8 cellular contexts compared by ENCODE assay signal in genomic region chr11:33015621-33016551, GRCh38. TPM values are rescaled to one million over a fixed set of nuclear protein-coding genes. Genes with fewer than 3 reads are reported as not detected.
DNase-seq lines count a peak whose midpoint lies in the region; ATAC-seq and TF ChIP-seq lines count a peak whose summit lies in the region.

Gene DEPDC7, plus strand, starts transcription at chr11:33015878. Its CDS starts 78 bp downstream, at chr11:33015956.

- H3K4me3 Mint-ChIP-seq in activated CD8-positive, alpha-beta T cell treated with anti-CD3 and anti-CD28 coated beads, Interleukin-2, amount 10 ng/mL, durations not matched to agents 7 days and 5 days: peak within 1 kb of the TSS; percentile 77
- peak within 1 kb of the TSS; percentile 79 to 82 for H3K4me3 Mint-ChIP-seq in effector memory CD8-positive, alpha-beta T cell
- H3K4me3 Mint-ChIP-seq in memory B cell: peak within 1 kb of the TSS; percentile 78

- ATAC-seq in HG03342 (IDR thresholded peaks at IDR 0.05; ENCODE audit: unreplicated experiment): peak; percentile 80
- ATAC-seq in activated CD8-positive, alpha-beta T cell treated with anti-CD3 and anti-CD28 coated beads, Interleukin-2, amount 10 ng/mL, durations not matched to agents 7 days and 5 days: peak; percentile 89
- peak; percentile 77 for ATAC-seq in effector memory CD8-positive, alpha-beta T cell (replicated peaks)
- ATAC-seq in memory B cell (ENCODE audit: low read depth): peak; percentile 78

- peak; percentile 56 for TF ChIP-seq POLR2A in GM19193 (IDR thresholded peaks at IDR 0.05; ENCODE audit: extremely low read depth, insufficient read depth, insufficient read length)

- CTCF ChIA-PET in activated CD8-positive, alpha-beta T cell treated with anti-CD3 and anti-CD28 coated beads, Interleukin-2, amount 10 ng/mL, durations not matched to agents 7 days and 5 days (lab: Charles Lee): interaction anchor here (1.1 to 1.8 kb wide), 4 partner anchors 9 to 55 kb away, joined by 3 to 4 read pairs (median 4); partner anchors contain the start of gene TCP11L1

- peaks cover 24% of the 10 kb centered on the region for H3K4me1 Mint-ChIP-seq in activated CD8-positive, alpha-beta T cell treated with anti-CD3 and anti-CD28 coated beads, Interleukin-2, amount 10 ng/mL, durations not matched to agents 7 days and 5 days (ENCODE audit: low read depth)
- H3K4me1 Mint-ChIP-seq in effector memory CD8-positive, alpha-beta T cell (ENCODE audit: low read depth in 2 of 2): peaks cover 4 to 12% of the 10 kb centered on the region in 2 donors
- no peaks in the 10 kb centered on the region for H3K4me1 Mint-ChIP-seq in memory B cell

- no peaks in the 10 kb centered on the region for H3K36me3 Mint-ChIP-seq in activated CD8-positive, alpha-beta T cell treated with anti-CD3 and anti-CD28 coated beads, Interleukin-2, amount 10 ng/mL, durations not matched to agents 7 days and 5 days (ENCODE audit: low read depth)
- H3K36me3 Mint-ChIP-seq in effector memory CD8-positive, alpha-beta T cell (ENCODE audit: insufficient read depth): peaks cover 8% of the 10 kb centered on the region
- H3K36me3 Mint-ChIP-seq in memory B cell: no peaks in the 10 kb centered on the region

- DNase-seq in AG09319 (ENCODE audit: extremely low read depth, low read depth): peak; percentile 72
- DNase-seq in NCI-H526 (lab: John Stamatoyannopoulos, UW): peak; percentile 89 to 98
- DNase-seq in activated CD8-positive, alpha-beta T cell treated with anti-CD3 and anti-CD28 coated beads, Interleukin-2, amount 10 ng/mL, durations not matched to agents 7 days and 5 days: peak; percentile 83
- peak; percentile 65 to 67 (median 66) for DNase-seq in effector memory CD8-positive, alpha-beta T cell
- DNase-seq in memory B cell (ENCODE audit: low spot score in 2 of 2): peak; percentile 31 to 65
- peak; percentile 44 to 80 (median 50) for DNase-seq in stimulated activated CD4-positive, alpha-beta T cell treated with anti-CD3 and anti-CD28 coated beads, TNF-alpha, amount 100 ng/mL, for 24 hours (ENCODE audit: low read depth in 3 of 3)

- peaks cover 37% of the 10 kb centered on the region for H3K27me3 Mint-ChIP-seq in activated CD8-positive, alpha-beta T cell treated with anti-CD3 and anti-CD28 coated beads, Interleukin-2, amount 10 ng/mL, durations not matched to agents 7 days and 5 days (ENCODE audit: low read depth)
- H3K27me3 Mint-ChIP-seq in effector memory CD8-positive, alpha-beta T cell: peaks cover 36 to 48% of the 10 kb centered on the region in 2 donors
- peaks cover 18% of the 10 kb centered on the region for H3K27me3 Mint-ChIP-seq in memory B cell

- no peaks in the 10 kb centered on the region for H3K9me3 Mint-ChIP-seq in activated CD8-positive, alpha-beta T cell treated with anti-CD3 and anti-CD28 coated beads, Interleukin-2, amount 10 ng/mL, durations not matched to agents 7 days and 5 days (ENCODE audit: insufficient read depth)
- H3K9me3 Mint-ChIP-seq in effector memory CD8-positive, alpha-beta T cell: no peaks in the 10 kb centered on the region
- H3K9me3 Mint-ChIP-seq in memory B cell: no peaks in the 10 kb centered on the region

- POLR2A ChIA-PET in activated CD8-positive, alpha-beta T cell treated with anti-CD3 and anti-CD28 coated beads, Interleukin-2, amount 10 ng/mL, durations not matched to agents 7 days and 5 days (lab: Charles Lee): interaction anchor here (0.7 to 2.8 kb wide), 2 partner anchors 8 to 24 kb away, joined by 3 to 14 read pairs; partner anchors contain the start of gene TCP11L1

- peak within 1 kb of the TSS; percentile 72 for H3K27ac Mint-ChIP-seq in activated CD8-positive, alpha-beta T cell treated with anti-CD3 and anti-CD28 coated beads, Interleukin-2, amount 10 ng/mL, durations not matched to agents 7 days and 5 days
- H3K27ac Mint-ChIP-seq in effector memory CD8-positive, alpha-beta T cell: no peak within 1 kb of the TSS
- no peak within 1 kb of the TSS for H3K27ac Mint-ChIP-seq in memory B cell

- no peak for TF ChIP-seq CTCF in AG09319 (IDR thresholded peaks at IDR 0.05; ENCODE audit: low read depth, low read length)

RNA-seq across cellular contexts. Expression of gene DEPDC7, which starts in this region (rescaled TPM):
- total RNA-seq in activated CD8-positive, alpha-beta T cell treated with anti-CD3 and anti-CD28 coated beads, Interleukin-2, amount 10 ng/mL, durations not matched to agents 7 days and 5 days: 1 to 10 TPM; 1.2 to 2.8 TPM

Comparison
In these comparisons a context has a peak if more than half of its experiments do, and no peak if none do; other contexts are left out.
1. Peak in every context shown above with its lines: DNase-seq and ATAC-seq.